ENCODE assay signal across 8 cellular contexts in genomic region chr15:82046668-82047492, GRCh38. TPM values are rescaled to one million over a fixed set of nuclear protein-coding genes. Genes with fewer than 3 reads are reported as not detected.
DNase-seq lines count a peak whose midpoint lies in the region; ATAC-seq, FAIRE-seq and TF ChIP-seq lines count a peak whose summit lies in the region.

No MANE protein-coding gene starts in this region.

- H3K27me3 ChIP-seq in ascending aorta (no peaks in the 10 kb centered on the region), hepatocyte (peaks cover 44% of the 10 kb centered on the region)

- H3K36me3 ChIP-seq in ascending aorta (no peaks in the 10 kb centered on the region), hepatocyte (replicated peaks; ENCODE audit: insufficient read depth, low read depth) (no peaks in the 10 kb centered on the region)

- H3K4me1 ChIP-seq in ascending aorta (peaks cover 0 to 6% of the 10 kb centered on the region in 2 donors), hepatocyte (ENCODE audit: insufficient read depth) (peaks cover 6% of the 10 kb centered on the region)

- WGBS in hepatocyte (ENCODE audit: low lambda C conversion rate, missing lambda C conversion rate), result under 1% methylated on average over 77 of the region's 119 CpGs

- H3K4me2 ChIP-seq in hepatocyte, result peak overlapping the region; percentile 86

- peaks cover 26% of the 10 kb centered on the region for H3K79me2 ChIP-seq in hepatocyte

- peak; percentile 96 for DNase-seq in GM12891 (ENCODE audit: insufficient read length, low spot score)
- DNase-seq in NCI-H1436 (lab: John Stamatoyannopoulos, UW), result peak; percentile 94
- DNase-seq in T-helper 2 cell, result peak; percentile 67 to 92 (median 83)
- peak; percentile 45 to 93 for DNase-seq in ascending aorta (ENCODE audit: low spot score in 2 of 2)
- DNase-seq in hepatocyte (ENCODE audit: low spot score), result peak; percentile 95
- DNase-seq in retina, result peak; percentile 99
- DNase-seq in OCI-M2 (lab: John Stamatoyannopoulos, UW; ENCODE audit: unreplicated experiment), result no peak

- H3K4me3 ChIP-seq in ascending aorta (peak overlapping the region; percentile 86 to 95), hepatocyte (peak overlapping the region; percentile 92)

- peak; percentile 68 to 72 (median 71) for TF ChIP-seq CTCF in ascending aorta (IDR thresholded peaks at IDR 0.05)
- peak; percentile 78 for TF ChIP-seq CTCF in hepatocyte (IDR thresholded peaks at IDR 0.05; ENCODE audit: poor library complexity)

- H2AFZ ChIP-seq in hepatocyte, result peak overlapping the region; percentile 92

- H3K27ac ChIP-seq in ascending aorta (peak overlapping the region; percentile 83 to 88), hepatocyte (peak overlapping the region; percentile 95)

- intact Hi-C loops in ascending aorta (cut with DNase I), result loop anchor here (2.0 to 10.0 kb wide), 8 partner anchors 90 to 1352 kb away; partner anchors contain the start of genes ABHD17C, EFL1, FSD2 and SAXO2

- peaks cover 18% of the 10 kb centered on the region for H4K20me1 ChIP-seq in hepatocyte (ENCODE audit: insufficient read depth, poor library complexity, severe bottlenecking)

- peak; percentile 91 for FAIRE-seq in GM12891 (lab: Jason Lieb, UNC)

- H3K9me3 ChIP-seq in ascending aorta, result no peaks in the 10 kb centered on the region
- no peaks in the 10 kb centered on the region for H3K9me3 ChIP-seq in hepatocyte (ENCODE audit: low read depth)

- no peaks in the 10 kb centered on the region for H3K9me2 ChIP-seq in hepatocyte (replicated peaks; ENCODE audit: insufficient read depth)

- peak; percentile 67 for ATAC-seq in HG02840 (IDR thresholded peaks at IDR 0.05; ENCODE audit: low FRiP score, unreplicated experiment)

- no peak for TF ChIP-seq POLR2A in GM12891 (IDR thresholded peaks at IDR 0.05; ENCODE audit: low read depth, low read length)

TF ChIP-seq in GM12891, 5 proteins besides CTCF, POLR2A, EP300 and RAD21:
- TF ChIP-seq PAX5 (IDR thresholded peaks at IDR 0.05; ENCODE audit: insufficient read depth, low read length, severe bottlenecking) (no peak), POLR2AphosphoS5 (IDR thresholded peaks at IDR 0.05; ENCODE audit: low read depth, low read length) (no peak), TAF1 (IDR thresholded peaks at IDR 0.05; ENCODE audit: low read depth, low read length) (no peak), POU2F2 (IDR thresholded peaks at IDR 0.05; ENCODE audit: low read depth, low read length) (no peak), SPI1 (IDR thresholded peaks at IDR 0.05; ENCODE audit: low read depth, low read length) (no peak)
TF ChIP-seq in GM12891: peak in this region for 0.

RNA-seq across cellular contexts. Expression of gene MEX3B, which starts 1.1 kb away (rescaled TPM):
- not detected for polyA plus RNA-seq in GM12891 (2012; ENCODE audit: low read depth, missing spikeins)
- total RNA-seq in ascending aorta, result 9.0 TPM
- total RNA-seq in hepatocyte, result 6.9 and 10.0 TPM in 2 replicates
- polyA plus RNA-seq in hepatocyte, result 2.6 and 4.8 TPM in 2 replicates
